In genomic region chr6:24823185-24823584, GRCh38 we compare ENCODE assay signal across 31 cellular contexts. TPM values are rescaled to one million over a fixed set of nuclear protein-coding genes. Genes with fewer than 3 reads are reported as not detected.
"Had no signal": no experiment of that assay in that cellular context is flagged by ENCODE, and none has a peak within 500 bp of the region (broad histone marks: within the 10 kb centered on the region; RNA-seq: fewer than 3 reads in every experiment).

No MANE protein-coding gene starts in this region.

- H3K4me1 Mint-ChIP-seq: naive B cell had no signal

- DNase-seq: activated CD4-positive, alpha-beta T cell treated with anti-CD3 and anti-CD28 coated beads for 36 hours; activated CD4-positive, CD25-positive, alpha-beta regulatory T cell; activated effector memory CD4-positive, alpha-beta T cell treated with anti-CD3 and anti-CD28 coated beads, Interleukin-2, amount 50 U/mL, for 16 hours; amygdala; caudate nucleus; heart left ventricle; hypothalamus; immature natural killer cell; kidney; left colon; mammary epithelial cell; naive B cell; occipital lobe; psoas muscle; right cardiac atrium; spleen; stimulated activated CD4-positive, alpha-beta T cell treated with anti-CD3 and anti-CD28 coated beads, Interleukin-2, amount 100 ng/mL, for 48 hours; stimulated activated naive CD8-positive, alpha-beta T cell treated with anti-CD3 and anti-CD28 coated beads, Interleukin-15, Interleukin-2, amounts not matched to agents 100 U/mL and 50 U/mL, for 24 hours; T-cell; testis; transverse colon had no signal

- H3K27ac Mint-ChIP-seq: activated CD4-positive, alpha-beta T cell treated with anti-CD3 and anti-CD28 coated beads for 36 hours; activated T-helper 1 cell treated with anti-CD3 and anti-CD28 coated beads, Interleukin-12 subunit alpha, Interleukin-12 subunit beta, Interleukin-2, Interleukin-4 antibody, amounts not matched to agents 30 ng/mL and 10 ng/mL and 1 ng/mL, durations not matched to agents 14 hours and 24 hours and 36 hours; mesothelial cell of epicardium; neural progenitor cell; T-helper 2 cell treated with Interferon-gamma antibody and Interleukin-4, amounts not matched to agents 5 μg/mL and 100 μg/mL, for 36 hours had no signal

- H3K36me3 ChIP-seq: neural progenitor cell, transverse colon had no signal

- H3K4me1 ChIP-seq: esophagus muscularis mucosa, foreskin keratinocyte, heart left ventricle, parathyroid adenoma, psoas muscle, testis, transverse colon had no signal

- ATAC-seq: activated CD4-positive, alpha-beta T cell treated with anti-CD3 and anti-CD28 coated beads for 36 hours; heart left ventricle; left colon; psoas muscle; right cardiac atrium; stimulated activated naive CD8-positive, alpha-beta T cell treated with anti-CD3 and anti-CD28 coated beads, Interleukin-15, Interleukin-2, amounts not matched to agents 100 U/mL and 50 U/mL, for 24 hours; T-cell had no signal

- H3K27me3 Mint-ChIP-seq: activated CD4-positive, alpha-beta T cell treated with anti-CD3 and anti-CD28 coated beads for 36 hours; naive B cell; T-cell had no signal

- H3K36me3 Mint-ChIP-seq: mesothelial cell of epicardium, neural progenitor cell had no signal

- H3K4me3 Mint-ChIP-seq: activated CD4-positive, alpha-beta T cell treated with anti-CD3 and anti-CD28 coated beads for 36 hours; activated T-helper 1 cell treated with anti-CD3 and anti-CD28 coated beads, Interleukin-12 subunit alpha, Interleukin-12 subunit beta, Interleukin-2, Interleukin-4 antibody, amounts not matched to agents 30 ng/mL and 10 ng/mL and 1 ng/mL, durations not matched to agents 14 hours and 24 hours and 36 hours; immature natural killer cell; mesothelial cell of epicardium; naive B cell; neural progenitor cell; T-cell; T-helper 2 cell treated with Interferon-gamma antibody and Interleukin-4, amounts not matched to agents 5 μg/mL and 100 μg/mL, for 36 hours had no signal

- H3K4me3 ChIP-seq: esophagus muscularis mucosa, heart left ventricle, neural progenitor cell, psoas muscle, spleen, testis, transverse colon had no signal

- H3K27ac ChIP-seq: esophagus muscularis mucosa, foreskin keratinocyte, heart left ventricle, neural progenitor cell, parathyroid adenoma, psoas muscle, spleen, testis, transverse colon had no signal

- H3K27me3 ChIP-seq: esophagus muscularis mucosa, foreskin keratinocyte, heart left ventricle, neural progenitor cell, spleen, testis, transverse colon had no signal

- H3K9me3 Mint-ChIP-seq: activated T-helper 1 cell treated with anti-CD3 and anti-CD28 coated beads, Interleukin-12 subunit alpha, Interleukin-12 subunit beta, Interleukin-2, Interleukin-4 antibody, amounts not matched to agents 30 ng/mL and 10 ng/mL and 1 ng/mL, durations not matched to agents 14 hours and 24 hours and 36 hours; immature natural killer cell; mesothelial cell of epicardium; naive B cell; neural progenitor cell; T-cell; T-helper 2 cell treated with Interferon-gamma antibody and Interleukin-4, amounts not matched to agents 5 μg/mL and 100 μg/mL, for 36 hours had no signal

- H3K9me3 ChIP-seq: esophagus muscularis mucosa, heart left ventricle, psoas muscle, spleen, testis, transverse colon had no signal

RNA-seq across cellular contexts. Expression of gene ARMH2, which starts 24.5 kb away (rescaled TPM):
- total RNA-seq: activated CD4-positive, alpha-beta T cell treated with anti-CD3 and anti-CD28 coated beads for 36 hours; activated T-helper 1 cell treated with anti-CD3 and anti-CD28 coated beads, Interleukin-12 subunit alpha, Interleukin-12 subunit beta, Interleukin-2, Interleukin-4 antibody, amounts not matched to agents 30 ng/mL and 10 ng/mL and 1 ng/mL, durations not matched to agents 14 hours and 24 hours and 36 hours; esophagus muscularis mucosa; foreskin keratinocyte; heart left ventricle; kidney; left colon; liver; mammary epithelial cell; mesothelial cell of epicardium; occipital lobe; psoas muscle; right cardiac atrium; SK-MEL-5; transverse colon; urinary bladder had no signal
